In genomic region chr12:74977832-74978481, GRCh38 we compare ENCODE assay signal across 19 cellular contexts.
"Had no signal": no experiment of that assay in that cellular context is flagged by ENCODE, and none has a peak within 500 bp of the region (broad histone marks: within the 10 kb centered on the region; RNA-seq: fewer than 3 reads in every experiment).

No MANE protein-coding gene starts in this region.

- H3K9ac ChIP-seq: KMS-11 had no signal

- H3K4me2 ChIP-seq: KMS-11 had no signal

- DNase-seq: activated CD4-positive, alpha-beta T cell treated with anti-CD3 and anti-CD28 coated beads for 4 hours; activated CD8-positive, alpha-beta memory T cell treated with anti-CD3 and anti-CD28 coated beads, Interleukin-2, amount 50 U/mL, for 4 hours; activated CD8-positive, alpha-beta T cell treated with anti-CD3 and anti-CD28 coated beads for 36 hours; activated gamma-delta T cell treated with Interleukin-2 at 50 U/mL for 16 hours; activated naive CD4-positive, alpha-beta T cell treated with anti-CD3 and anti-CD28 coated beads, Interleukin-2, amount 10 ng/mL, durations not matched to agents 7 days and 5 days; activated naive CD8-positive, alpha-beta T cell treated with anti-CD3 and anti-CD28 coated beads for 36 hours; activated T-cell treated with anti-CD3 and anti-CD28 coated beads, Interleukin-2, amount 50 U/mL, for 72 hours; cerebellar nuclear complex; NCI-H1092; NCI-H1417; NCI-H1930; NCI-H2171; NCI-H226; NCI-H510A treated with DMSO at 0.1 percent for 48 hours; NCI-H69; RPMI8226 had no signal

- H3K27ac ChIP-seq: KMS-11 had no signal

- ATAC-seq: activated CD4-positive, CD25-positive, alpha-beta regulatory T cell treated with anti-CD3 and anti-CD28 coated beads, Interleukin-2, amount 50 U/mL, for 24 hours; activated CD8-positive, alpha-beta T cell treated with anti-CD3 and anti-CD28 coated beads for 36 hours; activated T-cell treated with anti-CD3 and anti-CD28 coated beads, Interleukin-2, amount 50 U/mL, for 72 hours; Right ventricle myocardium inferior had no signal
